In the genomic region with DNA sequence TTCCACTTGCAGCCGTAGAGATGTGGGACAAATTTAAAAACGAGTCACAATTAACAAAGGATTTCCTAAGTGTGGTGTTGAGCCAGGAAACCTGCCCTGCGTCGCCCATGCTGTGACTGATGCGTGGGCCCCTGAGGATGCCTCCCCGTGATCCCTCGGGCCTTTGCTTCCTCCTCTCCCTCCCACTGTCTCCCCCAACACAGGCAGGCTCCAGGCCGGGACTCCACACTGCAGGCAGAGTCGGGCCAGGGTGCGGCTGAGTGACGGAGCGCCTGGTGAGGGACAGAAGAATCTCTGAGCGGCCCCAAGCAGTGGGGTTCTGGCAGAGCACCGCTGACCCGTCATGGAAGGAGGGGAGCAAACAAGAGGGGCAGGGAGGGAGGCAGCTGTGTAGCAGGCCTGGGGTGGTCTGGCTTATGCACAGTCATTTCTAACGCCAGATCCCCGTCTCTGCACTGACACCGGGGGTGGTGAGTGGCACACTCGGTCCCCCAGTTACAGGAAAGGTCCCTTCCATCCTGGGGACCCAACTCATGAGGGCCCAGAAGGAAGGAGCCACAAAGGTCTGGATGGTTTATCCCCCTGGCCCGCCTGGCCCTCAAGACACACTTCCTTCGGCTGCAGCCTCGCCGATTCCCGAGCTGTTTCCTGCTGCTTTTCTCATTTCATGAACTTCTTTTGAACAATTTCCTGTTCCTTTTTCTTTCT, we compare ENCODE assay signal across 16 cellular contexts.
A peak's percentile ranks its signal among the peaks of the same experiment; 100 is the strongest.
DNase-seq lines count a peak whose midpoint lies in the region; ATAC-seq, FAIRE-seq and TF ChIP-seq lines count a peak whose summit lies in the region.
"Had no signal": no experiment of that assay in that cellular context is flagged by ENCODE, and none has a peak within 500 bp of the region (broad histone marks: within the 10 kb centered on the region; RNA-seq: fewer than 3 reads in every experiment).

No MANE protein-coding gene starts in this region.

- no peak for TF ChIP-seq CTCF in C4-2B (conservative IDR thresholded peaks at IDR 0.05)
- TF ChIP-seq CTCF in astrocyte (IDR thresholded peaks at IDR 0.05; ENCODE audit: insufficient read depth, low read depth, low read length), result no peak
- TF ChIP-seq CTCF in omental fat pad (IDR thresholded peaks at IDR 0.05), result no peak

- H2AFZ ChIP-seq in astrocyte (ENCODE audit: low read depth, low read length), result no peak overlapping the region

- peak overlapping the region; percentile 9 for H3K4me2 ChIP-seq in astrocyte (ENCODE audit: low read length)
- H3K4me2 ChIP-seq: KMS-11 had no signal

- no peaks in the 10 kb centered on the region for H3K9me3 Mint-ChIP-seq in astrocyte (ENCODE audit: unreplicated experiment)

- peaks cover 44% of the 10 kb centered on the region for H3K4me1 Mint-ChIP-seq in astrocyte (ENCODE audit: low read depth, unreplicated experiment)

- H3K36me3 ChIP-seq in astrocyte (ENCODE audit: insufficient read depth, low read length), result no peaks in the 10 kb centered on the region
- H3K36me3 ChIP-seq: tibial nerve had no signal

- H3K27me3 ChIP-seq in astrocyte (ENCODE audit: insufficient read depth, low read length), result no peaks in the 10 kb centered on the region
- H3K27me3 ChIP-seq: tibial nerve had no signal

- H3K27ac Mint-ChIP-seq in astrocyte (ENCODE audit: unreplicated experiment), result no peak overlapping the region
- H3K27ac Mint-ChIP-seq: activated CD8-positive, alpha-beta memory T cell treated with anti-CD3 and anti-CD28 coated beads, Interleukin-2, amount 10 ng/mL, durations not matched to agents 7 days and 5 days; activated naive CD8-positive, alpha-beta T cell had no signal

- no peak for FAIRE-seq in astrocyte (lab: Jason Lieb, UNC)

- H3K27me3 Mint-ChIP-seq in astrocyte (ENCODE audit: low read depth, unreplicated experiment), result no peaks in the 10 kb centered on the region
- H3K27me3 Mint-ChIP-seq: activated CD8-positive, alpha-beta memory T cell treated with anti-CD3 and anti-CD28 coated beads, Interleukin-2, amount 10 ng/mL, durations not matched to agents 7 days and 5 days; activated naive CD8-positive, alpha-beta T cell had no signal

- no peaks in the 10 kb centered on the region for H3K9me3 ChIP-seq in astrocyte (ENCODE audit: insufficient read depth, low read depth, low read length)
- H3K9me3 ChIP-seq: tibial nerve had no signal

- peaks cover 12% of the 10 kb centered on the region for H3K36me3 Mint-ChIP-seq in astrocyte (ENCODE audit: low read depth, unreplicated experiment)
- H3K36me3 Mint-ChIP-seq: activated CD8-positive, alpha-beta memory T cell treated with anti-CD3 and anti-CD28 coated beads, Interleukin-2, amount 10 ng/mL, durations not matched to agents 7 days and 5 days had no signal

- H3K4me3 ChIP-seq in astrocyte (ENCODE audit: insufficient read depth, low read depth, low read length), result no peak overlapping the region
- H3K4me3 ChIP-seq: tibial nerve had no signal

- intact Hi-C loops in left ventricle myocardium superior (cut with micrococcal nuclease), result no loop called here

- ATAC-seq in left ventricle myocardium superior (peak; percentile 39), omental fat pad (ENCODE audit: low FRiP score) (peak; percentile 30)
- ATAC-seq: activated CD8-positive, alpha-beta memory T cell treated with anti-CD3 and anti-CD28 coated beads, Interleukin-2, amount 10 ng/mL, durations not matched to agents 7 days and 5 days had no signal

- H3K4me3 Mint-ChIP-seq in astrocyte (ENCODE audit: unreplicated experiment), result no peak overlapping the region
- H3K4me3 Mint-ChIP-seq: activated CD8-positive, alpha-beta memory T cell treated with anti-CD3 and anti-CD28 coated beads, Interleukin-2, amount 10 ng/mL, durations not matched to agents 7 days and 5 days; activated naive CD8-positive, alpha-beta T cell had no signal

- peaks cover 4% of the 10 kb centered on the region for H3K79me2 ChIP-seq in astrocyte (ENCODE audit: insufficient read depth, low read length)

- H3K27ac ChIP-seq in C4-2B (peak overlapping the region; percentile 85), astrocyte (ENCODE audit: low read depth, low read length) (no peak overlapping the region)
- H3K27ac ChIP-seq: KMS-11 had no signal

- peak overlapping the region; percentile 35 for H3K9ac ChIP-seq in astrocyte (ENCODE audit: low read length)
- H3K9ac ChIP-seq: KMS-11 had no signal

- no peak for DNase-seq in astrocyte (ENCODE audit: low read depth)
- peak; percentile 51 for DNase-seq in left ventricle myocardium superior
- no peak for DNase-seq in omental fat pad (ENCODE audit: low spot score)
- no peak for DNase-seq in NCI-H2171 (lab: John Stamatoyannopoulos, UW)
- DNase-seq in NCI-H2227 (lab: John Stamatoyannopoulos, UW; ENCODE audit: unreplicated experiment), result no peak
- no peak for DNase-seq in NCI-H2081 (lab: John Stamatoyannopoulos, UW)
- no peak for DNase-seq in activated CD4-positive, CD25-positive, alpha-beta regulatory T cell (lab: John Stamatoyannopoulos, UW)
- DNase-seq: activated CD8-positive, alpha-beta memory T cell treated with anti-CD3 and anti-CD28 coated beads, Interleukin-2, amount 10 ng/mL, durations not matched to agents 7 days and 5 days; cortex of kidney; foreskin fibroblast; islet precursor cell; NCI-H187 had no signal

- H4K20me1 ChIP-seq in astrocyte (ENCODE audit: insufficient read depth, low read length), result no peaks in the 10 kb centered on the region

- H3K4me1 ChIP-seq in astrocyte (ENCODE audit: insufficient read depth, low read length), result peaks cover 30% of the 10 kb centered on the region
